In genomic region chr10:92688573-92688926, GRCh38 we compare ENCODE assay signal across 8 cellular contexts. TPM values are rescaled to one million over a fixed set of nuclear protein-coding genes. Genes with fewer than 3 reads are reported as not detected.
DNase-seq lines count a peak whose midpoint lies in the region; ATAC-seq and TF ChIP-seq lines count a peak whose summit lies in the region.

No MANE protein-coding gene starts in this region.

- H3K79me2 ChIP-seq in H9 (ENCODE audit: insufficient read depth, low read length) (no peaks in the 10 kb centered on the region), SU-DHL-6 (ENCODE audit: insufficient read depth, low read length) (no peaks in the 10 kb centered on the region)

- H3K9me2 ChIP-seq in SU-DHL-6 (replicated peaks; ENCODE audit: insufficient read depth, low read length): no peaks in the 10 kb centered on the region

- no peak overlapping the region for H3T11ph ChIP-seq in H9 (ENCODE audit: low read length)

- H3K27ac ChIP-seq in H9 (ENCODE audit: insufficient read length, low read depth, low read length) (no peak overlapping the region), SU-DHL-6 (ENCODE audit: low read depth, low read length) (no peak overlapping the region)

- H4K20me1 ChIP-seq in H9 (ENCODE audit: control insufficient read depth, insufficient read depth, insufficient read length) (no peaks in the 10 kb centered on the region), SU-DHL-6 (ENCODE audit: low read depth, low read length) (no peaks in the 10 kb centered on the region)

- H3K9ac ChIP-seq in H9 (ENCODE audit: extremely low read depth, insufficient read length, low read length) (no peak overlapping the region), SU-DHL-6 (ENCODE audit: low read length) (peak overlapping the region; percentile 40; the same call in 1 of the 2 replicates), skeletal muscle satellite cell (ENCODE audit: low read depth, low read length) (no peak overlapping the region)

- peaks cover 28% of the 10 kb centered on the region for H3F3A ChIP-seq in SU-DHL-6 (ENCODE audit: insufficient read depth)

- no peak overlapping the region for H2BK120ac ChIP-seq in H9 (ENCODE audit: low read depth, low read length, poor library complexity, severe bottlenecking)

- peak overlapping the region; percentile 55 to 83 for H3K4me3 Mint-ChIP-seq in H9

- no peak overlapping the region for H4K5ac ChIP-seq in H9 (ENCODE audit: insufficient read length, low read depth, low read length)

- peaks cover 0 to 2% (median 0%) of the 10 kb centered on the region in 3 experiments; a peak in 2 of 7 replicates for H3K36me3 Mint-ChIP-seq in H9 (ENCODE audit: insufficient read depth in 1 of 3, low read depth in 3 of 3)

- H3K9me3 Mint-ChIP-seq in H9: peaks cover 0 to 8% of the 10 kb centered on the region in 2 experiments; a peak in 3 of 5 replicates

- H2BK20ac ChIP-seq in H9 (ENCODE audit: low read depth, low read length, poor library complexity, severe bottlenecking): no peak overlapping the region

- no peak overlapping the region for H4K91ac ChIP-seq in H9 (ENCODE audit: insufficient read length, low read depth, low read length)

- H2BK15ac ChIP-seq in H9 (ENCODE audit: low read depth, low read length): no peak overlapping the region

- H2AFZ ChIP-seq in H9 (ENCODE audit: low read length) (no peak overlapping the region), SU-DHL-6 (ENCODE audit: low read depth, low read length, severe bottlenecking) (no peak overlapping the region)

- no peak overlapping the region for H3K23ac ChIP-seq in H9 (ENCODE audit: insufficient read length, low read depth, low read length)

- H4K8ac ChIP-seq in H9 (replicated peaks; ENCODE audit: insufficient read length, low read depth, low read length): no peak overlapping the region

- peaks cover 37% of the 10 kb centered on the region; the same call in 1 of the 2 replicates for H3K27me3 ChIP-seq in H9 (ENCODE audit: insufficient read depth, low read length)
- no peaks in the 10 kb centered on the region for H3K27me3 ChIP-seq in SU-DHL-6 (ENCODE audit: low read length)
- peaks cover 10% of the 10 kb centered on the region for H3K27me3 ChIP-seq in skeletal muscle satellite cell (ENCODE audit: control insufficient read depth, insufficient read depth, low read length)

- H3K4me3 ChIP-seq in SU-DHL-6 (ENCODE audit: insufficient read depth, low read length, poor library complexity, severe bottlenecking) (no peak overlapping the region), fibroblast of the aortic adventitia (ENCODE audit: low read depth, low read length) (peak overlapping the region; percentile 69), skeletal muscle satellite cell (ENCODE audit: low read length) (peak overlapping the region; percentile 75)

- H2AK5ac ChIP-seq in H9 (ENCODE audit: insufficient read length, low read length): no peak overlapping the region

- no peak overlapping the region for H3K56ac ChIP-seq in H9 (ENCODE audit: insufficient read length, low read depth, low read length)

- no peak overlapping the region for H3K4ac ChIP-seq in H9 (ENCODE audit: low read depth, low read length)

- DNase-seq in H9: no peak
- DNase-seq in fibroblast of the aortic adventitia (ENCODE audit: low read depth): no peak
- DNase-seq in activated gamma-delta T cell treated with Interleukin-2 at 50 U/mL for 16 hours: no peak
- DNase-seq in SIG-M5 treated with dmso at 0.1 percent for 504 hours (lab: John Stamatoyannopoulos, UW; ENCODE audit: unreplicated experiment): no peak

- H2BK5ac ChIP-seq in H9 (ENCODE audit: insufficient read length, low read length): no peak overlapping the region

- H3K27me3 Mint-ChIP-seq in H9 (ENCODE audit: low read depth): peaks cover 80% of the 10 kb centered on the region

- ATAC-seq in GM19452 (IDR thresholded peaks at IDR 0.05; ENCODE audit: unreplicated experiment) (no peak), HG03521 (IDR thresholded peaks at IDR 0.05; ENCODE audit: unreplicated experiment) (no peak)

- H3K79me1 ChIP-seq in H9 (ENCODE audit: insufficient read depth, low read depth, low read length, poor library complexity, severe bottlenecking): no peaks in the 10 kb centered on the region

- no peak overlapping the region for H3K18ac ChIP-seq in H9 (ENCODE audit: insufficient read length, low read depth, low read length)

- peaks cover 9% of the 10 kb centered on the region for H3K36me3 ChIP-seq in SU-DHL-6 (ENCODE audit: low read length)
- H3K36me3 ChIP-seq in skeletal muscle satellite cell (ENCODE audit: insufficient read depth, low read length): no peaks in the 10 kb centered on the region

- no peak for TF ChIP-seq CTCF in H9 (conservative IDR thresholded peaks at IDR 0.05)
- TF ChIP-seq CTCF in SU-DHL-6 (IDR thresholded peaks at IDR 0.05; ENCODE audit: insufficient read depth, low read length, poor library complexity, severe bottlenecking): no peak
- TF ChIP-seq CTCF in fibroblast of the aortic adventitia (IDR thresholded peaks at IDR 0.05; ENCODE audit: insufficient read depth, low read length): no peak

- no peak overlapping the region for H2BK12ac ChIP-seq in H9 (ENCODE audit: insufficient read length, low read depth, low read length)

- H3K27ac Mint-ChIP-seq in H9: no peak overlapping the region

- no peak overlapping the region for H3K14ac ChIP-seq in H9 (ENCODE audit: insufficient read depth, low read length)

- no CpG with 5 or more reads among the region's 5 CpGs for WGBS in H9 (ENCODE audit: extremely low coverage, insufficient read length, low lambda C conversion rate)

- H3K23me2 ChIP-seq in H9 (ENCODE audit: insufficient read length, low read depth, low read length, poor library complexity, severe bottlenecking): peaks cover 33% of the 10 kb centered on the region

- H3K4me1 ChIP-seq in H9 (ENCODE audit: insufficient read depth, low read length) (no peaks in the 10 kb centered on the region; the same call in 1 of the 2 replicates), skeletal muscle satellite cell (ENCODE audit: control insufficient read depth, insufficient read depth, low read length) (peaks cover 4% of the 10 kb centered on the region)

- H3K9me3 ChIP-seq in H9 (ENCODE audit: control insufficient read depth, low read depth, low read length) (no peaks in the 10 kb centered on the region), SU-DHL-6 (ENCODE audit: insufficient read depth, low read length) (no peaks in the 10 kb centered on the region), skeletal muscle satellite cell (replicated peaks; ENCODE audit: low read length) (no peaks in the 10 kb centered on the region)

- H3K4me2 ChIP-seq in H9 (ENCODE audit: insufficient read depth, insufficient read length, low read length): peak overlapping the region; percentile 62
- H3K4me2 ChIP-seq in SU-DHL-6 (ENCODE audit: low read depth, low read length, poor library complexity, severe bottlenecking): peak overlapping the region; percentile 72
- peak overlapping the region; percentile 76 for H3K4me2 ChIP-seq in skeletal muscle satellite cell (ENCODE audit: low read length)

- peaks cover 20 to 28% of the 10 kb centered on the region in 2 experiments for H3K4me1 Mint-ChIP-seq in H9

RNA-seq across cellular contexts. Expression of gene HHEX, which starts 1.2 kb away (rescaled TPM):
- total RNA-seq in H9 (2021) (1.8 and 2.2 TPM in 2 replicates), fibroblast of the aortic adventitia (ENCODE audit: low replicate concordance) (0.49 and 8.6 TPM in 2 replicates)
- 0.22 and 0.76 TPM in 2 replicates for total RNA-seq in skeletal muscle satellite cell (2012; rRNA removed)
